Comparison of ENCODE assay signal across 8 cellular contexts in genomic region chr11:9313648-9314290, GRCh38. TPM values are rescaled to one million over a fixed set of nuclear protein-coding genes. Genes with fewer than 3 reads are reported as not detected.
A peak's percentile ranks its signal among the peaks of the same experiment; 100 is the strongest.
DNase-seq lines count a peak whose midpoint lies in the region; ATAC-seq, FAIRE-seq and TF ChIP-seq lines count a peak whose summit lies in the region.

No MANE protein-coding gene starts in this region.

- H3K27me3 ChIP-seq in HepG2 (ENCODE audit: control insufficient read depth in 1 of 2, insufficient read depth in 2 of 2, low read length in 2 of 2), result no peaks in the 10 kb centered on the region; a peak in 2 of 5 replicates

- H4K20me1 ChIP-seq in HepG2 (ENCODE audit: insufficient read depth, low read length), result peaks cover 15% of the 10 kb centered on the region

- peaks cover 16% of the 10 kb centered on the region for H3K36me3 Mint-ChIP-seq in activated CD4-positive, alpha-beta T cell treated with anti-CD3 and anti-CD28 coated beads for 36 hours (ENCODE audit: low read depth)
- peaks cover 9 to 16% of the 10 kb centered on the region in 2 donors for H3K36me3 Mint-ChIP-seq in stimulated activated naive B cell treated with anti-CD40 and anti-IgM and Interleukin-4, amounts not matched to agents 10 μg/mL and 1 μg/mL and 100 μg/mL, for 72 hours

- intact Hi-C loops in activated CD4-positive, alpha-beta T cell treated with anti-CD3 and anti-CD28 coated beads for 36 hours (cut with DNase I, micrococcal nuclease), result loop anchor here (1.0 to 5.0 kb wide), 15 partner anchors 49 to 1495 kb away; partner anchors contain the start of genes IPO7 (in 2 of the 2), ADM (in 1 of the 2), AKIP1 (in 1 of the 2) and EIF4G2 (in 1 of the 2)
- intact Hi-C loops in HepG2 (cut with micrococcal nuclease; ENCODE audit: unreplicated experiment), result loop anchor here (1.0 to 5.0 kb wide), 2 partner anchors 46 to 72 kb away; partner anchors contain the start of gene DENND5A

- peak overlapping the region; percentile 99 for H3K27ac Mint-ChIP-seq in activated CD4-positive, alpha-beta T cell treated with anti-CD3 and anti-CD28 coated beads for 36 hours
- peak overlapping the region; percentile 99 for H3K27ac Mint-ChIP-seq in stimulated activated naive B cell treated with anti-CD40 and anti-IgM and Interleukin-4, amounts not matched to agents 10 μg/mL and 1 μg/mL and 100 μg/mL, for 72 hours

- POLR2A ChIA-PET in activated CD4-positive, alpha-beta T cell treated with anti-CD3 and anti-CD28 coated beads for 36 hours (lab: Charles Lee), result interaction anchor here (0.6 to 1.6 kb wide), 6 partner anchors 50 to 349 kb away, joined by 3 to 14 read pairs (median 6); partner anchors contain the start of genes DENND5A, IPO7 and ZNF143
- POLR2A ChIA-PET in HepG2 (lab: Yijun Ruan, JAX), result interaction anchor here (0.5 to 2.2 kb wide), 9 partner anchors 17 to 1227 kb away, joined by 3 to 13 read pairs (median 5); partner anchors contain the start of genes DENND5A, IPO7 and ZNF143

- TF ChIP-seq CTCF in HepG2 (CRISPR knock-in tag; IDR thresholded peaks at IDR 0.05), result no peak

- H3K27me3 Mint-ChIP-seq in activated CD4-positive, alpha-beta T cell treated with anti-CD3 and anti-CD28 coated beads for 36 hours, result peaks cover 10% of the 10 kb centered on the region
- peaks cover 0 to 3% of the 10 kb centered on the region in 2 donors for H3K27me3 Mint-ChIP-seq in stimulated activated naive B cell treated with anti-CD40 and anti-IgM and Interleukin-4, amounts not matched to agents 10 μg/mL and 1 μg/mL and 100 μg/mL, for 72 hours

- peaks cover 38% of the 10 kb centered on the region for H3K4me1 Mint-ChIP-seq in activated CD4-positive, alpha-beta T cell treated with anti-CD3 and anti-CD28 coated beads for 36 hours
- H3K4me1 Mint-ChIP-seq in stimulated activated naive B cell treated with anti-CD40 and anti-IgM and Interleukin-4, amounts not matched to agents 10 μg/mL and 1 μg/mL and 100 μg/mL, for 72 hours, result peaks cover 26 to 35% of the 10 kb centered on the region in 2 donors

- peak overlapping the region; percentile 94 for H3K9ac ChIP-seq in HepG2 (ENCODE audit: insufficient read depth, low read depth, low read length)

- H3K4me3 Mint-ChIP-seq in activated CD4-positive, alpha-beta T cell treated with anti-CD3 and anti-CD28 coated beads for 36 hours, result peak overlapping the region; percentile 99
- peak overlapping the region; percentile 97 to 98 for H3K4me3 Mint-ChIP-seq in stimulated activated naive B cell treated with anti-CD40 and anti-IgM and Interleukin-4, amounts not matched to agents 10 μg/mL and 1 μg/mL and 100 μg/mL, for 72 hours

- in situ Hi-C loops in HepG2 (cut with HindIII; ENCODE audit: extremely low pct_ligation_motif_present, low pct_unique_long_range_greater_than_20kb), result no loop called here

- peak overlapping the region; percentile 94 for H3K27ac ChIP-seq in HepG2 (ENCODE audit: extremely low read length, insufficient read depth, low read length)

- no peaks in the 10 kb centered on the region for H3K9me3 ChIP-seq in HepG2 (ENCODE audit: low read length)

- peak overlapping the region; percentile 93 to 99 (median 95) for H3K4me3 ChIP-seq in HepG2 (replicated peaks in 1 of 3; ENCODE audit: insufficient read depth in 1 of 3, low read depth in 2 of 3, low read length in 3 of 3)

- H3K36me3 ChIP-seq in HepG2 (replicated peaks in 1 of 2; ENCODE audit: control insufficient read depth in 1 of 2, insufficient read depth in 2 of 2, low read length in 2 of 2), result 0 out of 5 replicates have a peak, but pooled peaks cover 0 to 3% of the 10 kb centered on the region in 2 experiments

- peaks cover 44% of the 10 kb centered on the region for H3K4me1 ChIP-seq in HepG2 (ENCODE audit: insufficient read depth, low read length)

- H3K9me3 Mint-ChIP-seq in activated CD4-positive, alpha-beta T cell treated with anti-CD3 and anti-CD28 coated beads for 36 hours (ENCODE audit: low read depth), result no peaks in the 10 kb centered on the region
- no peaks in the 10 kb centered on the region for H3K9me3 Mint-ChIP-seq in stimulated activated naive B cell treated with anti-CD40 and anti-IgM and Interleukin-4, amounts not matched to agents 10 μg/mL and 1 μg/mL and 100 μg/mL, for 72 hours

- BruUV-seq in HepG2 (replicated peaks; lab: Mats Ljungman, UMichigan), result TSS peak; percentile 66

- CTCF ChIA-PET in activated CD4-positive, alpha-beta T cell treated with anti-CD3 and anti-CD28 coated beads for 36 hours (lab: Charles Lee), result interaction anchor here (0.8 to 1.7 kb wide), 6 partner anchors 33 to 180 kb away, joined by 3 to 6 read pairs (median 3); no protein-coding TSS in a partner anchor
- CTCF ChIA-PET in HepG2 (lab: Yijun Ruan, JAX; ENCODE audit: low intra/inter-chr PET ratio, low total read pairs), result no interaction called here

- TF ChIP-seq RAD21 in HepG2 (CRISPR knock-in tag; IDR thresholded peaks at IDR 0.05), result no peak

- H3K4me2 ChIP-seq in HepG2 (ENCODE audit: low read depth, low read length), result peak overlapping the region; percentile 73

- TF ChIP-seq EP300 in HepG2 (IDR thresholded peaks at IDR 0.05; ENCODE audit: low read depth in 2 of 2, low read length in 2 of 2) (no peak), HepG2 (CRISPR knock-in tag; IDR thresholded peaks at IDR 0.05; ENCODE audit: borderline replicate concordance) (no peak)

- 1% methylated on average over 24 of the region's 27 CpGs for WGBS in HepG2 (ENCODE audit: low lambda C conversion rate)

- H2AFZ ChIP-seq in HepG2 (ENCODE audit: low read length), result no peak overlapping the region

- no peak for FAIRE-seq in HepG2 (lab: Jason Lieb, UNC)

- peaks cover 53% of the 10 kb centered on the region for H3K79me2 ChIP-seq in HepG2 (ENCODE audit: insufficient read depth, low read length)

- DNase-seq in activated CD4-positive, alpha-beta T cell treated with anti-CD3 and anti-CD28 coated beads for 36 hours, result peak; percentile 49
- DNase-seq in activated CD4-positive, alpha-beta T cell treated with anti-CD3 and anti-CD28 coated beads, Interleukin-2, amount 50 U/mL, for 4 hours, result no peak
- DNase-seq in RPMI7951 (ENCODE audit: low read depth) (peak; percentile 17), cerebellum (ENCODE audit: low spot score) (peak; percentile 10), HepG2 (ENCODE audit: low spot score) (no peak)
- no peak for DNase-seq in stimulated activated naive B cell treated with anti-CD40 and anti-IgM and Interleukin-4, amounts not matched to agents 10 μg/mL and 1 μg/mL and 100 μg/mL, for 72 hours
- DNase-seq in central memory CD4-positive, alpha-beta T cell, result no peak

- no peak for ATAC-seq in activated CD4-positive, alpha-beta T cell treated with anti-CD3 and anti-CD28 coated beads for 36 hours
- ATAC-seq in HG02870 (IDR thresholded peaks at IDR 0.05; ENCODE audit: unreplicated experiment), result peak; percentile 12
- ATAC-seq in HepG2, result peak; percentile 16
- peak in 1 of 2 donors; percentile 4 for ATAC-seq in stimulated activated naive B cell treated with anti-CD40 and anti-IgM and Interleukin-4, amounts not matched to agents 10 μg/mL and 1 μg/mL and 100 μg/mL, for 72 hours (replicated peaks)

- TF ChIP-seq POLR2A in HepG2 (IDR thresholded peaks at IDR 0.05; ENCODE audit: insufficient read depth in 1 of 2, low read depth in 2 of 2, low read length in 2 of 2), result no peak

RNA-seq across cellular contexts. Expression of gene TMEM41B, which starts 0.6 kb away (rescaled TPM):
- total RNA-seq in activated CD4-positive, alpha-beta T cell treated with anti-CD3 and anti-CD28 coated beads for 36 hours, result 10 to 100 TPM; 20.2 to 29.3 TPM
- 26.9 and 28.4 TPM in 2 replicates for total RNA-seq in RPMI7951 (2014; rRNA removed; shearing (Covaris generic))
- total RNA-seq in cerebellum (35.9 TPM), HepG2 (2016; rRNA removed; fragmentation: Illumina TruSeq; extraction: Trizol) (18.8 and 36.8 TPM in 2 replicates)
- 6.1 and 7.4 TPM in 2 replicates for total RNA-seq in HepG2 (2016; cell fraction: cytosol; rRNA removed; fragmentation: Illumina TruSeq; extraction: Trizol; ENCODE audit: low read depth)
- total RNA-seq in HepG2 (2016; cell fraction: insoluble cytoplasmic fraction; rRNA removed; fragmentation: Illumina TruSeq; extraction: Trizol), result 18.2 and 37.3 TPM in 2 replicates
- 8.3 and 10.7 TPM in 2 replicates for total RNA-seq in HepG2 (2016; cell fraction: membrane; rRNA removed; fragmentation: Illumina TruSeq; extraction: Trizol)
- 46.8 and 49.9 TPM in 2 replicates for total RNA-seq in HepG2 (2016; cell fraction: nucleus; rRNA removed; fragmentation: Illumina TruSeq; extraction: Trizol)
- polyA plus RNA-seq in HepG2 (2011; rRNA removed), result 48.1 and 48.4 TPM in 2 replicates
- 13.9 and 25.1 TPM in 2 replicates for polyA plus RNA-seq in HepG2 (2011; cell fraction: cytosol; rRNA removed)
- polyA plus RNA-seq in HepG2 (2011; cell fraction: nucleus; rRNA removed), result 69.1 and 76.5 TPM in 2 replicates
- polyA plus RNA-seq in HepG2 (2012), result 31.0 and 36.5 TPM in 2 replicates
- 1.7 and 2.1 TPM in 2 replicates for polyA plus RNA-seq in HepG2 (2016; cell fraction: cytosol; fragmentation: Illumina TruSeq; extraction: Trizol; ENCODE audit: low read depth)
- polyA plus RNA-seq in HepG2 (2016; cell fraction: insoluble cytoplasmic fraction; fragmentation: Illumina TruSeq; extraction: Trizol; ENCODE audit: low read depth), result 13.1 and 14.1 TPM in 2 replicates
- polyA plus RNA-seq in HepG2 (2016; cell fraction: membrane; fragmentation: Illumina TruSeq; extraction: Trizol; ENCODE audit: low read depth), result 3.2 and 4.1 TPM in 2 replicates
- 88.7 and 89.2 TPM in 2 replicates for polyA plus RNA-seq in HepG2 (2016; cell fraction: nucleus; fragmentation: Illumina TruSeq; extraction: Trizol; ENCODE audit: insufficient read depth, low read depth)
- polyA minus RNA-seq in HepG2 (2011; rRNA and poly(A)+ RNA removed; ENCODE audit: low replicate concordance), result 21.1 and 32.0 TPM in 2 replicates
- polyA minus RNA-seq in HepG2 (2011; cell fraction: cytosol; rRNA and poly(A)+ RNA removed), result 20.0 and 28.9 TPM in 2 replicates
- polyA minus RNA-seq in HepG2 (2011; cell fraction: nucleus; rRNA and poly(A)+ RNA removed), result 66.4 and 70.9 TPM in 2 replicates

RNA-seq across cellular contexts. Expression of gene DENND5A, which starts 48.6 kb away (rescaled TPM):
- total RNA-seq in activated CD4-positive, alpha-beta T cell treated with anti-CD3 and anti-CD28 coated beads for 36 hours, result 10 to 100 TPM; 43.6 to 62.6 TPM
- 70.5 and 80.6 TPM in 2 replicates for total RNA-seq in RPMI7951 (2014; rRNA removed; shearing (Covaris generic))
- total RNA-seq in cerebellum, result 169 TPM
- total RNA-seq in HepG2 (2016; rRNA removed; fragmentation: Illumina TruSeq; extraction: Trizol), result 57.7 and 63.3 TPM in 2 replicates
- 50.7 and 55.3 TPM in 2 replicates for total RNA-seq in HepG2 (2016; cell fraction: cytosol; rRNA removed; fragmentation: Illumina TruSeq; extraction: Trizol; ENCODE audit: low read depth)
- total RNA-seq in HepG2 (2016; cell fraction: insoluble cytoplasmic fraction; rRNA removed; fragmentation: Illumina TruSeq; extraction: Trizol), result 49.9 and 57.0 TPM in 2 replicates
- total RNA-seq in HepG2 (2016; cell fraction: membrane; rRNA removed; fragmentation: Illumina TruSeq; extraction: Trizol), result 72.0 and 73.6 TPM in 2 replicates
- total RNA-seq in HepG2 (2016; cell fraction: nucleus; rRNA removed; fragmentation: Illumina TruSeq; extraction: Trizol), result 57.7 and 69.2 TPM in 2 replicates
- 145 and 158 TPM in 2 replicates for polyA plus RNA-seq in HepG2 (2011; rRNA removed)
- 107 and 120 TPM in 2 replicates for polyA plus RNA-seq in HepG2 (2011; cell fraction: cytosol; rRNA removed)
- polyA plus RNA-seq in HepG2 (2011; cell fraction: nucleus; rRNA removed), result 235 and 247 TPM in 2 replicates
- 46.6 and 55.7 TPM in 2 replicates for polyA plus RNA-seq in HepG2 (2012)
- 9.6 and 10.6 TPM in 2 replicates for polyA plus RNA-seq in HepG2 (2016; cell fraction: cytosol; fragmentation: Illumina TruSeq; extraction: Trizol; ENCODE audit: low read depth)
- polyA plus RNA-seq in HepG2 (2016; cell fraction: insoluble cytoplasmic fraction; fragmentation: Illumina TruSeq; extraction: Trizol; ENCODE audit: low read depth), result 47.8 and 51.4 TPM in 2 replicates
- 34.7 and 37.8 TPM in 2 replicates for polyA plus RNA-seq in HepG2 (2016; cell fraction: membrane; fragmentation: Illumina TruSeq; extraction: Trizol; ENCODE audit: low read depth)
- polyA plus RNA-seq in HepG2 (2016; cell fraction: nucleus; fragmentation: Illumina TruSeq; extraction: Trizol; ENCODE audit: insufficient read depth, low read depth), result 69.5 and 73.3 TPM in 2 replicates
- 364 and 452 TPM in 2 replicates for polyA minus RNA-seq in HepG2 (2011; rRNA and poly(A)+ RNA removed; ENCODE audit: low replicate concordance)
- 57.6 and 73.9 TPM in 2 replicates for polyA minus RNA-seq in HepG2 (2011; cell fraction: cytosol; rRNA and poly(A)+ RNA removed)
- 178 and 232 TPM in 2 replicates for polyA minus RNA-seq in HepG2 (2011; cell fraction: nucleus; rRNA and poly(A)+ RNA removed)

Comparison
In these comparisons a context has a peak if more than half of its experiments do, and no peak if none do; other contexts are left out.
1. DNase-seq: peak in activated CD4-positive, alpha-beta T cell treated with anti-CD3 and anti-CD28 coated beads for 36 hours (single experiment), RPMI7951 (single experiment) and cerebellum (single experiment); none in activated CD4-positive, alpha-beta T cell treated with anti-CD3 and anti-CD28 coated beads, Interleukin-2, amount 50 U/mL, for 4 hours (0 of 2), HepG2 (single experiment), stimulated activated naive B cell treated with anti-CD40 and anti-IgM and Interleukin-4, amounts not matched to agents 10 μg/mL and 1 μg/mL and 100 μg/mL, for 72 hours (single experiment) and central memory CD4-positive, alpha-beta T cell (single experiment).